In the genomic region with DNA sequence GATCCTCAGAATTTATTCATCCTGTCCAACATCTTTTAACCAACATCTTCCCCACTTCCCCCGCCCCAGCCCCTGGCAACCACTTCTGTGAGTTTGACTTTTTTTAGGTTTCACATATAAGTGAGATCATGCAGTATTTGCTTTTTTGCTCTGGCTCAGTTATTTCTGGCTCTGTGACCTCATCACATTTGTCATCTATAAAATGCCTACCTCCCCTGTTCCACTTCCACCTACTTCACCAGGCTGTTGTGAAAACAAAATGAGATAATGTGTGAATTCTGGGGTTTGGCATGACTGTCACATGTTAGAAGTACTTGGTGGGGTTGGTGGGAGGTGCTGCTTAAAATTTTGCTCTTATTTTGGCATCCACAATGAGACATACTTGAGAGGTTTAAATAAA, we compare ENCODE assay signal across 10 cellular contexts. TPM values are rescaled to one million over a fixed set of nuclear protein-coding genes. Genes with fewer than 3 reads are reported as not detected.
DNase-seq lines count a peak whose midpoint lies in the region; ATAC-seq and TF ChIP-seq lines count a peak whose summit lies in the region.
"Had no signal": no experiment of that assay in that cellular context is flagged by ENCODE, and none has a peak within 500 bp of the region (broad histone marks: within the 10 kb centered on the region; RNA-seq: fewer than 3 reads in every experiment).

No MANE protein-coding gene starts in this region.

- H2AFZ ChIP-seq in GM23248: no peak overlapping the region

- H3K4me3 ChIP-seq in GM23248 (no peak overlapping the region), esophagus squamous epithelium (no peak overlapping the region)
- H3K4me3 ChIP-seq: skin epidermis had no signal

- intact Hi-C loops in esophagus squamous epithelium (cut with DNase I): no loop called here
- intact Hi-C loops in activated T-helper 2 cell treated with anti-CD3 and anti-CD28 coated beads, Interferon-gamma antibody, Interleukin-2, Interleukin-4, amounts not matched to agents 10 μg/mL and 5 μg/mL and 100 μg/mL, durations not matched to agents 14 hours and 24 hours and 36 hours (cut with micrococcal nuclease): loop anchor here (10.0 kb wide), 1 partner anchor 908 kb away; a partner anchor contains a TSS

- H3K4me2 ChIP-seq in GM23248 (ENCODE audit: unreplicated experiment): no peak overlapping the region

- H4K20me1 ChIP-seq in GM23248 (ENCODE audit: insufficient read depth): no peaks in the 10 kb centered on the region

- 39 to 50% methylated on average over 1 of the region's 1 CpG for WGBS in GM23248 (ENCODE audit: low coverage in 1 of 2, low lambda C conversion rate in 2 of 2, missing lambda C conversion rate in 2 of 2), 2 experiments
- WGBS in esophagus squamous epithelium, 2 donors: 83 to 91% methylated on average over 1 of the region's 1 CpG

- DNase-seq in activated CD4-positive, CD25-positive, alpha-beta regulatory T cell (lab: John Stamatoyannopoulos, UW): no peak
- peak; percentile 35 for DNase-seq in GM23248
- peak; percentile 45 to 50 for DNase-seq in activated T-cell treated with anti-CD3 and anti-CD28 coated beads, Interleukin-2, amount 50 U/mL, for 48 hours
- peak; percentile 27 for DNase-seq in osteocyte (ENCODE audit: extremely low spot score, unreplicated experiment)
- DNase-seq in KBM-7: no peak
- DNase-seq in esophagus squamous epithelium (lab: John Stamatoyannopoulos, UW): no peak
- DNase-seq in activated T-helper 2 cell treated with anti-CD3 and anti-CD28 coated beads, Interferon-gamma antibody, Interleukin-2, Interleukin-4, amounts not matched to agents 10 μg/mL and 5 μg/mL and 100 μg/mL, durations not matched to agents 14 hours and 24 hours and 36 hours (ENCODE audit: low spot score): no peak

- no peak for TF ChIP-seq POLR2A in esophagus squamous epithelium (IDR thresholded peaks at IDR 0.05)

- H3K4me1 ChIP-seq in GM23248 (ENCODE audit: insufficient read depth): no peaks in the 10 kb centered on the region
- H3K4me1 ChIP-seq in esophagus squamous epithelium: peaks cover 0 to 16% (median 9%) of the 10 kb centered on the region in 3 donors

- H3K4me3 Mint-ChIP-seq in osteocyte (ENCODE audit: unreplicated experiment): no peak overlapping the region
- no peak overlapping the region for H3K4me3 Mint-ChIP-seq in activated T-helper 2 cell treated with anti-CD3 and anti-CD28 coated beads, Interferon-gamma antibody, Interleukin-2, Interleukin-4, amounts not matched to agents 10 μg/mL and 5 μg/mL and 100 μg/mL, durations not matched to agents 14 hours and 24 hours and 36 hours (ENCODE audit: low read depth)

- H3K27ac ChIP-seq in GM23248 (no peak overlapping the region), esophagus squamous epithelium (no peak overlapping the region)
- H3K27ac ChIP-seq: skin epidermis had no signal

- H3K9me2 ChIP-seq in GM23248 (ENCODE audit: insufficient read depth): no peaks in the 10 kb centered on the region

- no peaks in the 10 kb centered on the region for H3K9me3 Mint-ChIP-seq in osteocyte (ENCODE audit: unreplicated experiment)
- H3K9me3 Mint-ChIP-seq in activated T-helper 2 cell treated with anti-CD3 and anti-CD28 coated beads, Interferon-gamma antibody, Interleukin-2, Interleukin-4, amounts not matched to agents 10 μg/mL and 5 μg/mL and 100 μg/mL, durations not matched to agents 14 hours and 24 hours and 36 hours: no peaks in the 10 kb centered on the region

- no peaks in the 10 kb centered on the region for H3K4me1 Mint-ChIP-seq in osteocyte (ENCODE audit: unreplicated experiment)
- peaks cover 9% of the 10 kb centered on the region for H3K4me1 Mint-ChIP-seq in activated T-helper 2 cell treated with anti-CD3 and anti-CD28 coated beads, Interferon-gamma antibody, Interleukin-2, Interleukin-4, amounts not matched to agents 10 μg/mL and 5 μg/mL and 100 μg/mL, durations not matched to agents 14 hours and 24 hours and 36 hours (ENCODE audit: low read depth)

- H3K27me3 Mint-ChIP-seq in osteocyte (ENCODE audit: unreplicated experiment): no peaks in the 10 kb centered on the region
- peaks cover 3% of the 10 kb centered on the region for H3K27me3 Mint-ChIP-seq in activated T-helper 2 cell treated with anti-CD3 and anti-CD28 coated beads, Interferon-gamma antibody, Interleukin-2, Interleukin-4, amounts not matched to agents 10 μg/mL and 5 μg/mL and 100 μg/mL, durations not matched to agents 14 hours and 24 hours and 36 hours (ENCODE audit: low read depth)

- no peaks in the 10 kb centered on the region for H3K36me3 ChIP-seq in GM23248 (ENCODE audit: low read depth)
- H3K36me3 ChIP-seq in esophagus squamous epithelium: peaks cover 0 to 14% (median 0%) of the 10 kb centered on the region in 3 donors

- no peak overlapping the region for H3K9ac ChIP-seq in GM23248

- in situ Hi-C loops in GM23248 (cut with MboI): no loop called here
- in situ Hi-C loops in KBM-7 (cut with MboI; ENCODE audit: low pct_unique_long_range_greater_than_20kb, low sequenced_read_pairs): no loop called here

- H3K27me3 ChIP-seq in GM23248 (replicated peaks; ENCODE audit: insufficient read depth) (no peaks in the 10 kb centered on the region), esophagus squamous epithelium (no peaks in the 10 kb centered on the region)

- H3K27ac Mint-ChIP-seq in osteocyte (ENCODE audit: unreplicated experiment): no peak overlapping the region
- H3K27ac Mint-ChIP-seq in activated T-helper 2 cell treated with anti-CD3 and anti-CD28 coated beads, Interferon-gamma antibody, Interleukin-2, Interleukin-4, amounts not matched to agents 10 μg/mL and 5 μg/mL and 100 μg/mL, durations not matched to agents 14 hours and 24 hours and 36 hours: no peak overlapping the region

- no peak for TF ChIP-seq CTCF in osteocyte (IDR thresholded peaks at IDR 0.05)
- TF ChIP-seq CTCF in esophagus squamous epithelium (IDR thresholded peaks at IDR 0.05): no peak

- H3F3A ChIP-seq in GM23248 (ENCODE audit: insufficient read depth): no peaks in the 10 kb centered on the region

- H3K9me3 ChIP-seq in GM23248 (ENCODE audit: low read depth) (no peaks in the 10 kb centered on the region), esophagus squamous epithelium (no peaks in the 10 kb centered on the region)

- peak; percentile 29 to 46 for ATAC-seq in activated CD4-positive, CD25-positive, alpha-beta regulatory T cell treated with anti-CD3 and anti-CD28 coated beads, Interleukin-2, amount 50 U/mL, for 24 hours
- ATAC-seq: left lobe of liver had no signal

- H3K79me2 ChIP-seq in GM23248 (ENCODE audit: insufficient read depth): no peaks in the 10 kb centered on the region

- peaks cover 5% of the 10 kb centered on the region for H3K36me3 Mint-ChIP-seq in osteocyte (ENCODE audit: unreplicated experiment)
- no peaks in the 10 kb centered on the region for H3K36me3 Mint-ChIP-seq in activated T-helper 2 cell treated with anti-CD3 and anti-CD28 coated beads, Interferon-gamma antibody, Interleukin-2, Interleukin-4, amounts not matched to agents 10 μg/mL and 5 μg/mL and 100 μg/mL, durations not matched to agents 14 hours and 24 hours and 36 hours (ENCODE audit: low read depth)

RNA-seq across cellular contexts. Expression of a gene that starts 18.4 kb away (rescaled TPM):
- total RNA-seq in GM23248 (2014; rRNA removed; shearing (Covaris generic)): 1.9 TPM in 2 replicates
- polyA plus RNA-seq in GM23248 (2016; fragmentation: Nextera tagmentation; extraction: Ambion mirVana): 1.6 and 1.8 TPM in 2 replicates
- 6.0 and 7.0 TPM in 2 replicates for total RNA-seq in osteocyte
- 1 to 10 TPM; 3.4 to 5.2 (median 4.0) TPM for total RNA-seq in esophagus squamous epithelium
- 0.43 and 0.57 TPM in 2 replicates for total RNA-seq in activated T-helper 2 cell treated with anti-CD3 and anti-CD28 coated beads, Interferon-gamma antibody, Interleukin-2, Interleukin-4, amounts not matched to agents 10 μg/mL and 5 μg/mL and 100 μg/mL, durations not matched to agents 14 hours and 24 hours and 36 hours

Comparison
In these comparisons a context has a peak if more than half of its experiments do, and no peak if none do; other contexts are left out.
1. DNase-seq: peak in GM23248 (single experiment), activated T-cell treated with anti-CD3 and anti-CD28 coated beads, Interleukin-2, amount 50 U/mL, for 48 hours (2 of 2) and osteocyte (single experiment); none in activated CD4-positive, CD25-positive, alpha-beta regulatory T cell (0 of 4), KBM-7 (single experiment), esophagus squamous epithelium (single experiment) and activated T-helper 2 cell treated with anti-CD3 and anti-CD28 coated beads, Interferon-gamma antibody, Interleukin-2, Interleukin-4, amounts not matched to agents 10 μg/mL and 5 μg/mL and 100 μg/mL, durations not matched to agents 14 hours and 24 hours and 36 hours (single experiment).